In the genomic region with DNA sequence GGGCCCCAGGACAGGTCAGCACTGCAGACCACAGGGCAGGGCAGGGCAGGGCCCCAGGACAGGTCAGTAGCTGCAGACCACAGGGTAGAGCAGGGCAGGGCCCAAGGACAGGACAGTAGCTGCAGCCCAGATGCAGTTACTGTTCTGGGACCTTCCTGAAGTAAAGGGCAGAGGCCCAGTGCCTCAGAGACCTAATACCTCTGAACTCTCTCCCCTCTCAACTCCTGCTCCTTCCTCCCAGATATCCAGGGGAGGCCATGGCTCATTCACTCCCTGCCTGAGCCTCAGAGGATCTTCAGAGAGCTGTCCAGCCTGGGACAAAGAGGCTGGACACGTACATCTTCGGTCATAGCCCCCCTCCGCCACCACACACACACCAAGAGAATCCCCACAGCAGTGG, we compare ENCODE assay signal across 25 cellular contexts. TPM values are rescaled to one million over a fixed set of nuclear protein-coding genes. Genes with fewer than 3 reads are reported as not detected.
"Had no signal": no experiment of that assay in that cellular context is flagged by ENCODE, and none has a peak within 500 bp of the region (broad histone marks: within the 10 kb centered on the region; RNA-seq: fewer than 3 reads in every experiment).

No MANE protein-coding gene starts in this region.

- H3K4me3 Mint-ChIP-seq: activated CD8-positive, alpha-beta T cell treated with anti-CD3 and anti-CD28 coated beads for 36 hours; activated T-cell treated with anti-CD3 and anti-CD28 coated beads, Interleukin-2, amount 50 U/mL, for 72 hours had no signal

- H3K9me3 ChIP-seq: Peyer's patch, SJCRH30, SK-N-SH had no signal

- H3K4me2 ChIP-seq: KMS-11, SK-N-SH had no signal

- H3K27ac Mint-ChIP-seq: activated CD8-positive, alpha-beta T cell treated with anti-CD3 and anti-CD28 coated beads for 36 hours; activated T-cell treated with anti-CD3 and anti-CD28 coated beads, Interleukin-2, amount 50 U/mL, for 72 hours; activated T-helper 2 cell treated with anti-CD3 and anti-CD28 coated beads, Interferon-gamma antibody, Interleukin-2, Interleukin-4, amounts not matched to agents 10 μg/mL and 5 μg/mL and 100 μg/mL, durations not matched to agents 14 hours and 24 hours and 36 hours had no signal

- DNase-seq: activated CD4-positive, alpha-beta T cell treated with anti-CD3 and anti-CD28 coated beads for 4 hours; activated CD8-positive, alpha-beta memory T cell treated with anti-CD3 and anti-CD28 coated beads, Interleukin-2, amount 50 U/mL, for 4 hours; activated CD8-positive, alpha-beta T cell treated with anti-CD3 and anti-CD28 coated beads for 36 hours; activated gamma-delta T cell treated with Interleukin-2 at 50 U/mL for 16 hours; activated naive CD4-positive, alpha-beta T cell treated with anti-CD3 and anti-CD28 coated beads, Interleukin-2, amount 50 U/mL, for 16 hours; activated T-cell treated with anti-CD3 and anti-CD28 coated beads, Interleukin-2, amount 50 U/mL, for 72 hours; aorta; NCI-H1092; NCI-H1694 treated with DMSO at 0.1 percent for 48 hours; NCI-H2029 treated with DMSO at 0.1 percent for 48 hours; NCI-H345; NCI-H510A; NCI-H526 treated with DMSO at 0.1 percent for 48 hours; NCI-H82; OCI-M1; Peyer's patch; Right ventricle myocardium superior; SJCRH30; SK-N-SH; T-helper 1 cell had no signal

- ATAC-seq: activated CD4-positive, CD25-positive, alpha-beta regulatory T cell treated with anti-CD3 and anti-CD28 coated beads, Interleukin-2, amount 50 U/mL, for 24 hours; activated CD8-positive, alpha-beta T cell treated with anti-CD3 and anti-CD28 coated beads for 36 hours; activated T-cell treated with anti-CD3 and anti-CD28 coated beads, Interleukin-2, amount 50 U/mL, for 72 hours had no signal

- H3K9me2 ChIP-seq: SK-N-SH had no signal

- H3K9me3 Mint-ChIP-seq: activated CD8-positive, alpha-beta T cell treated with anti-CD3 and anti-CD28 coated beads for 36 hours; activated T-cell treated with anti-CD3 and anti-CD28 coated beads, Interleukin-2, amount 50 U/mL, for 72 hours; activated T-helper 2 cell treated with anti-CD3 and anti-CD28 coated beads, Interferon-gamma antibody, Interleukin-2, Interleukin-4, amounts not matched to agents 10 μg/mL and 5 μg/mL and 100 μg/mL, durations not matched to agents 14 hours and 24 hours and 36 hours had no signal

- H3K27me3 Mint-ChIP-seq: activated CD8-positive, alpha-beta T cell treated with anti-CD3 and anti-CD28 coated beads for 36 hours had no signal

- H3K27me3 ChIP-seq: Peyer's patch, SJCRH30 had no signal

- H3K4me3 ChIP-seq: Peyer's patch, SJCRH30 had no signal

- H3K9ac ChIP-seq: KMS-11, SK-N-SH had no signal

- H3K27ac ChIP-seq: KMS-11, Peyer's patch, RWPE1, SJCRH30 had no signal

- H3K36me3 ChIP-seq: Peyer's patch, SJCRH30 had no signal

- H3K4me1 ChIP-seq: Peyer's patch, SJCRH30 had no signal

RNA-seq across cellular contexts. Expression of a gene that starts 27.8 kb away (rescaled TPM):
- total RNA-seq: MCF 10A had no signal
